In the genomic region with DNA sequence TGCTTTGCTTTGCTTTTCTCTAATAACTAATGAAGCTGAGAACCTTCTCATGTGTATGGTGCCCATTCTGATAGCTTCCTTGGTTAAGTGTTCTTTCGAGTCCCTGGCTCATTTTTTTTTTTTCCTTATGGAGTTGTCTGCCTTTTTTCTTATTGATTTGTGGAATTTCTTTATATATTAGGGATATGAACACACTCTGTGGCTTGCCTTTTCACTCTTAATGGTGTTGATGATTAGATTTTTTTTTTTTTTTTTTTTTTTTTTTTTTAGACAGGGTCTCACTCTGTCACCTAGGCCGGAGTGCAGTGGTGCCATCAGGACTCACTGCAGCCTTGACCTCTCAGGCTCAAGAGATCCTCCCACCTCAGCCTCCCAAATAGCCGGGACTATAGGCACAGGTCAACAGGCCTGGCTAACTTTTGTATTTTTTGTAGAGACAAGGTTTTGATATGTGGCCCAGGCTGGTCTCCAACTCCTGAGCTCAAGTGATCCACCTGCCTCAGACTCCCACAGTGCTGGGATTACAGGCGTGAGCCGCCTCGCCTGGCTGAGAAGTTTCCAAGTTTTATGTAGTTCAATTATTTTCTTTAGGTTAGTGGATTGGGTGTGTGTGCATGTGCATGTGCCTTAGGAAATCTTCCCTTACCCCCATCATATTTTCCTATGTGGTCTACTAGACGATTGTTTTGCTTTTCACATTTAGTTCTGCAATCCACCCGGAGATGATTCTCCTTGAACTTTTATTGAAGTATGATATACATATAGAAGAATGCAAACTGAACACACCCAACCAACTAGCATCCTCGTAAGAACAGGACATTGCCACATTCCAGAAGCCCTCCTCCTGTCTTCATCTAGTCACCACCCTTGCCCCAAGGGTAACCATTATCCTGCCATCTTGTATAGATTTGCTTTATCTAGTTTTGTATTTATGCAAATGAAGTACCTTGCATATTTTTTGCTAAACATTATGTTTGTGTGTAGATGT, we compare ENCODE assay signal across 10 cellular contexts. TPM values are rescaled to one million over a fixed set of nuclear protein-coding genes. Genes with fewer than 3 reads are reported as not detected.
DNase-seq lines count a peak whose midpoint lies in the region; FAIRE-seq lines count a peak whose summit lies in the region.
"Had no signal": no experiment of that assay in that cellular context is flagged by ENCODE, and none has a peak within 500 bp of the region (broad histone marks: within the 10 kb centered on the region; RNA-seq: fewer than 3 reads in every experiment).

No MANE protein-coding gene starts in this region.

- no peaks in the 10 kb centered on the region for H3K27me3 ChIP-seq in small intestine (ENCODE audit: control insufficient read depth in 2 of 2, insufficient read depth in 2 of 2, low read length in 2 of 2)

- FAIRE-seq in small intestine (lab: Jason Lieb, UNC): no peak

- peak overlapping the region; percentile 97 for H3K4me3 Mint-ChIP-seq in T-helper 2 cell treated with Interferon-gamma antibody and Interleukin-4, amounts not matched to agents 5 μg/mL and 100 μg/mL, for 36 hours

- H3K27ac ChIP-seq in epithelial cell of prostate (peak overlapping the region; percentile 92), small intestine (ENCODE audit: low read depth in 1 of 2, low read length in 1 of 2) (no peak overlapping the region)

- H3K27ac Mint-ChIP-seq in T-helper 2 cell treated with Interferon-gamma antibody and Interleukin-4, amounts not matched to agents 5 μg/mL and 100 μg/mL, for 36 hours: peak overlapping the region; percentile 68

- peak overlapping the region; percentile 64 for H3K4me3 ChIP-seq in skeletal muscle cell (ENCODE audit: low read depth, low read length)
- no peak overlapping the region for H3K4me3 ChIP-seq in small intestine (ENCODE audit: low read depth in 1 of 2, low read length in 2 of 2)

- peaks cover 0 to 6% of the 10 kb centered on the region in 2 donors for H3K4me1 ChIP-seq in small intestine (ENCODE audit: control insufficient read depth in 2 of 2, insufficient read depth in 1 of 2, low read depth in 1 of 2, low read length in 1 of 2)

- H3K27me3 Mint-ChIP-seq in T-helper 2 cell treated with Interferon-gamma antibody and Interleukin-4, amounts not matched to agents 5 μg/mL and 100 μg/mL, for 36 hours (ENCODE audit: low read depth): no peaks in the 10 kb centered on the region

- no peak for DNase-seq in T-helper 2 cell treated with Interferon-gamma antibody and Interleukin-4, amounts not matched to agents 5 μg/mL and 100 μg/mL, for 36 hours (ENCODE audit: low spot score)
- DNase-seq in T-helper 2 cell (no peak), RKO (ENCODE audit: low spot score) (peak; percentile 25), epithelial cell of prostate (ENCODE audit: low read depth, low spot score) (peak; percentile 34), skeletal muscle cell (ENCODE audit: low read depth) (peak; percentile 36), small intestine (no peak), NCI-H2107 (lab: John Stamatoyannopoulos, UW) (no peak)
- no peak for DNase-seq in NK-92 treated with Interleukin-12 subunit alpha and Interleukin-12 subunit beta, amount 100 ng/mL, for 24 hours (lab: John Stamatoyannopoulos, UW)
- DNase-seq: NCI-H345, right cardiac atrium had no signal

- peaks cover 20% of the 10 kb centered on the region for H3K36me3 Mint-ChIP-seq in T-helper 2 cell treated with Interferon-gamma antibody and Interleukin-4, amounts not matched to agents 5 μg/mL and 100 μg/mL, for 36 hours (ENCODE audit: low read depth)

- H3K9me3 ChIP-seq in small intestine (ENCODE audit: control insufficient read depth, low read depth): no peaks in the 10 kb centered on the region

- no peaks in the 10 kb centered on the region for H3K36me3 ChIP-seq in small intestine (ENCODE audit: control insufficient read depth in 2 of 2, insufficient read depth in 2 of 2, low read length in 2 of 2)

- H3K9me3 Mint-ChIP-seq in T-helper 2 cell treated with Interferon-gamma antibody and Interleukin-4, amounts not matched to agents 5 μg/mL and 100 μg/mL, for 36 hours: no peaks in the 10 kb centered on the region

- 84 to 89% (median 87%) methylated on average over 9 of the region's 9 CpGs for WGBS in small intestine, 3 donors

- H3K4me1 Mint-ChIP-seq in T-helper 2 cell treated with Interferon-gamma antibody and Interleukin-4, amounts not matched to agents 5 μg/mL and 100 μg/mL, for 36 hours (ENCODE audit: low read depth): peaks cover 26% of the 10 kb centered on the region

RNA-seq across cellular contexts. Expression of a gene that starts 1.7 kb away (rescaled TPM):
- polyA plus RNA-seq in small intestine: 10 to 100 TPM; 72.1 to 82.7 (median 74.3) TPM

RNA-seq across cellular contexts. Expression of a gene that starts 19.4 kb away (rescaled TPM):
- polyA plus RNA-seq in small intestine: 100 to 1,000 TPM; 123 to 148 (median 142) TPM

RNA-seq across cellular contexts. Expression of a gene that starts 44.9 kb away (rescaled TPM):
- polyA plus RNA-seq in small intestine: 1 to 10 TPM; 1.6 to 9.0 (median 3.0) TPM

Comparison
In these comparisons a context has a peak if more than half of its experiments do, and no peak if none do; other contexts are left out.
1. DNase-seq: peak in RKO (single experiment), epithelial cell of prostate (single experiment) and skeletal muscle cell (single experiment); none in T-helper 2 cell treated with Interferon-gamma antibody and Interleukin-4, amounts not matched to agents 5 μg/mL and 100 μg/mL, for 36 hours (single experiment), T-helper 2 cell (0 of 5), small intestine (single experiment), NK-92 treated with Interleukin-12 subunit alpha and Interleukin-12 subunit beta, amount 100 ng/mL, for 24 hours (single experiment) and NCI-H2107 (single experiment).